ENCODE assay signal across 22 cellular contexts in genomic region chr5:74510476-74510875, GRCh38.
"Had no signal": no experiment of that assay in that cellular context is flagged by ENCODE, and none has a peak within 500 bp of the region (broad histone marks: within the 10 kb centered on the region; RNA-seq: fewer than 3 reads in every experiment).

No MANE protein-coding gene starts in this region.

- H3K27ac ChIP-seq: colonic mucosa, gastrocnemius medialis, heart right ventricle, psoas muscle, skin epidermis, thoracic aorta, upper lobe of left lung had no signal

- H3K36me3 ChIP-seq: colonic mucosa, gastrocnemius medialis, heart right ventricle, thoracic aorta, upper lobe of left lung had no signal

- DNase-seq: caudate nucleus; colonic mucosa; dermis blood vessel endothelial cell; erythroblast; gastrocnemius medialis; heart right ventricle; hypothalamus; islet precursor cell; mammary epithelial cell; naive thymus-derived CD4-positive, alpha-beta T cell; nephron progenitor cell; psoas muscle; retina; stimulated activated CD4-positive, alpha-beta T cell treated with anti-CD3 and anti-CD28 coated beads, Interleukin-2, amount 100 ng/mL, for 24 hours; stimulated activated CD4-positive, alpha-beta T cell treated with anti-CD3 and anti-CD28 coated beads, Interleukin-4, amount 100 ng/mL, for 4 hours; stimulated activated naive B cell treated with anti-CD40 and anti-IgM and Interleukin-4, amounts not matched to agents 10 μg/mL and 1 μg/mL and 100 μg/mL, for 72 hours; stimulated activated naive CD8-positive, alpha-beta T cell treated with anti-CD3 and anti-CD28 coated beads, Interleukin-15, amount 100 ng/mL, for 72 hours; upper lobe of left lung had no signal

- ATAC-seq: gastrocnemius medialis; heart right ventricle; left lobe of liver; naive thymus-derived CD4-positive, alpha-beta T cell; psoas muscle; sciatic nerve; stimulated activated naive B cell treated with anti-CD40 and anti-IgM and Interleukin-4, amounts not matched to agents 10 μg/mL and 1 μg/mL and 100 μg/mL, for 72 hours; stimulated activated naive CD8-positive, alpha-beta T cell treated with anti-CD3 and anti-CD28 coated beads, Interleukin-15, amount 100 ng/mL, for 72 hours had no signal

- H3K9me3 ChIP-seq: colonic mucosa, gastrocnemius medialis, heart right ventricle, psoas muscle, thoracic aorta, upper lobe of left lung had no signal

- H3K4me1 ChIP-seq: colonic mucosa, heart right ventricle, upper lobe of left lung had no signal

- H3K4me3 ChIP-seq: colonic mucosa, gastrocnemius medialis, heart right ventricle, psoas muscle, skin epidermis, thoracic aorta, upper lobe of left lung had no signal

- H3K27me3 ChIP-seq: colonic mucosa, gastrocnemius medialis, heart right ventricle, upper lobe of left lung had no signal
